Comparison of ENCODE assay signal across 1 cellular context in the genomic region with DNA sequence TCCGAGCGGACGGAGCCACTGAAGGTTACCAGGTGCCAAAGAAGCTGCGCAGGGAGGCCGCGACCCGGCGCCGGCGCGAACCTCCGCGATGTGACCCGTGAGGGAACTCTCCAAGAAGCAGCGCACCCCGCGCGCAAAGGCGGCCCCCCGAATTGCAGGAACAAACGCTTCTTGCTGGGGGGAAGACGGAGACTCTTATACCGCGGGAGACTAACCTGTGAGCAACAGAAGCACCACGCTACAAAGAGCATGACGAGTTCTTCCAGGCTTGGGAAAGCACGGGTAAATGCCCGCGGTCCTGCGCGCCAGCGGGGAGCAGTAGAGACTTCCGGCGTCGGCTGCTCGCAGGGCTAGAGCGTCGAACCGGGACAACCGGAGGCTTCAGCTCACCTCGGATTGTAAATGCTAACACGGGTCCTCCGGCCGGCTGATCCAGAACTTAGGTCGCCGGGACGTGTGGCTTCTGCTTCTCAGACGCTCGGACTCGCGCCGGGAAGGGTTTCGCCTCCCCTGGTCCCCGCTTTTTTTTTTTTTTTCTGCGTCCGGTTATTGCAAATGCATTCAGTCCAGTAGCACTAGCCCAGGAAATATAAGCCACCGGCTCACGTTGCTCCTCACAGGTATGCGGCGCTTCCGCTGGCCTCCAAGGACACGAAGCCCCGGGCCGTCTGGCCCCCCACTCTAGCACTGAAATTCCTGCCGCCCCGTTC.
A peak's percentile ranks its signal among the peaks of the same experiment; 100 is the strongest.
TF ChIP-seq lines count a peak whose summit lies in the region.

A gene with protein sequence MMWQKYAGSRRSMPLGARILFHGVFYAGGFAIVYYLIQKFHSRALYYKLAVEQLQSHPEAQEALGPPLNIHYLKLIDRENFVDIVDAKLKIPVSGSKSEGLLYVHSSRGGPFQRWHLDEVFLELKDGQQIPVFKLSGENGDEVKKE (minus strand): TSS at position 310 of the 710 bp plus-strand sequence. CDS start 80,909 bp downstream, outside the sequence.

TF ChIP-seq in K562, 482 proteins besides CTCF, POLR2A, EP300 and RAD21 (continued from another document and continues in another):
- TF ChIP-seq TFAP4 (CRISPR knock-in tag; IDR thresholded peaks at IDR 0.05; ENCODE audit: borderline replicate concordance) (peak; percentile 92; the same call in 1 of the 2 replicates), LARP7 (IDR thresholded peaks at IDR 0.05) (peak; percentile 40; the same call in 1 of the 2 replicates), KHSRP (IDR thresholded peaks at IDR 0.05) (no peak), ZBTB40 (IDR thresholded peaks at IDR 0.05) (peak; percentile 93), ZBTB40 (CRISPR knock-in tag; IDR thresholded peaks at IDR 0.05) (no peak), HBP1 (CRISPR knock-in tag; IDR thresholded peaks at IDR 0.05) (no peak), HDAC3 (IDR thresholded peaks at IDR 0.05; ENCODE audit: borderline replicate concordance, partially characterized antibody) (peak; percentile 44), HCFC1 (IDR thresholded peaks at IDR 0.05; ENCODE audit: low read depth, low read length) (peak; percentile 75), ZNF143 (CRISPR knock-in tag; IDR thresholded peaks at IDR 0.05) (no peak), ELF4 (CRISPR knock-in tag; IDR thresholded peaks at IDR 0.05) (no peak), MED1 (CRISPR knock-in tag; IDR thresholded peaks at IDR 0.05; ENCODE audit: borderline replicate concordance) (no peak), TCF3 (CRISPR knock-in tag; IDR thresholded peaks at IDR 0.05) (no peak), MTA1 (IDR thresholded peaks at IDR 0.05; ENCODE audit: borderline replicate concordance) (no peak), E2F3 (CRISPR knock-in tag; IDR thresholded peaks at IDR 0.05) (no peak), ZC3H4 (CRISPR knock-in tag; IDR thresholded peaks at IDR 0.05; ENCODE audit: borderline replicate concordance) (no peak), STAT5B (CRISPR knock-in tag; IDR thresholded peaks at IDR 0.05) (no peak), TGIF2 (CRISPR knock-in tag; IDR thresholded peaks at IDR 0.05) (no peak), UBTF (IDR thresholded peaks at IDR 0.05; ENCODE audit: borderline replicate concordance in 1 of 2, low read depth in 2 of 2, low read length in 2 of 2) (no peak), SMARCA5 (IDR thresholded peaks at IDR 0.05) (no peak), ZNF77 (CRISPR knock-in tag; IDR thresholded peaks at IDR 0.05) (no peak), ZC3H11A (IDR thresholded peaks at IDR 0.05; ENCODE audit: low read depth, low read length) (no peak), NCOA1 (IDR thresholded peaks at IDR 0.05; ENCODE audit: low read depth) (no peak), RBM14 (IDR thresholded peaks at IDR 0.05; ENCODE audit: borderline replicate concordance, insufficient read depth, low read depth, low read length) (no peak), CHCHD3 (CRISPR knock-in tag; IDR thresholded peaks at IDR 0.05) (no peak), DNMT1 (IDR thresholded peaks at IDR 0.05) (no peak), KLF16 (IDR thresholded peaks at IDR 0.05) (no peak), THRA (IDR thresholded peaks at IDR 0.05) (no peak), MYNN (IDR thresholded peaks at IDR 0.05) (peak; percentile 37; the same call in 1 of the 2 replicates), MYNN (CRISPR knock-in tag; IDR thresholded peaks at IDR 0.05) (no peak), HNRNPUL1 (IDR thresholded peaks at IDR 0.05; ENCODE audit: low read length) (no peak), YY1 (IDR thresholded peaks at IDR 0.05; ENCODE audit: borderline replicate concordance in 1 of 3, control insufficient read depth in 1 of 3, extremely low read depth in 1 of 3, insufficient read depth in 3 of 3, insufficient read length in 1 of 3, insufficient replicate concordance in 2 of 3, low read depth in 1 of 3, low read length in 2 of 3) (peak in 2 of 3 experiments; percentile 48 to 68), PTBP1 (IDR thresholded peaks at IDR 0.05; ENCODE audit: low read depth, low read length) (no peak), BACH1 (tag; IDR thresholded peaks at IDR 0.05) (no peak), ZNF644 (tag; IDR thresholded peaks at IDR 0.05; ENCODE audit: low read depth) (no peak), SNAPC5 (CRISPR knock-in tag; IDR thresholded peaks at IDR 0.05) (no peak), GATA2 (CRISPR knock-in tag; IDR thresholded peaks at IDR 0.05) (no peak), TEAD1 (CRISPR knock-in tag; IDR thresholded peaks at IDR 0.05) (peak in 1 of 2 experiments; percentile 24; a peak in 1 of 4 replicates), TEAD4 (IDR thresholded peaks at IDR 0.05; ENCODE audit: low read length) (no peak; the same call in 1 of the 2 replicates), TEAD4 (CRISPR knock-in tag; IDR thresholded peaks at IDR 0.05; ENCODE audit: borderline replicate concordance) (no peak), ZNF12 (CRISPR knock-in tag; IDR thresholded peaks at IDR 0.05) (no peak), SMAD1 (IDR thresholded peaks at IDR 0.05; ENCODE audit: low read depth, low read length, partially characterized antibody) (no peak), SOX6 (IDR thresholded peaks at IDR 0.05) (peak; percentile 63), ZNF75A (CRISPR knock-in tag; IDR thresholded peaks at IDR 0.05) (no peak), TAF9B (IDR thresholded peaks at IDR 0.05; ENCODE audit: partially characterized antibody) (peak; percentile 95), ZNF764 (CRISPR knock-in tag; IDR thresholded peaks at IDR 0.05; ENCODE audit: low read depth) (no peak), NR2C1 (IDR thresholded peaks at IDR 0.05) (0 out of 2 replicates have a peak, but pooled peaks have one; percentile 35), NR2C1 (tag; IDR thresholded peaks at IDR 0.05) (0 out of 2 replicates have a peak, but pooled peaks have one; percentile 11), RBM25 (IDR thresholded peaks at IDR 0.05; ENCODE audit: low read depth, low read length, severe bottlenecking) (no peak), MTA3 (IDR thresholded peaks at IDR 0.05; ENCODE audit: borderline replicate concordance) (peak; percentile 88), PHF8 (IDR thresholded peaks at IDR 0.05; ENCODE audit: borderline replicate concordance, low read length) (peak; percentile 90; the same call in 1 of the 2 replicates), NR3C1 (CRISPR knock-in tag; IDR thresholded peaks at IDR 0.05) (no peak), ZNF668 (CRISPR knock-in tag; IDR thresholded peaks at IDR 0.05) (no peak), MAZ (CRISPR knock-in tag; conservative IDR thresholded peaks at IDR 0.05 in 1 of 2, IDR thresholded peaks at IDR 0.05 in 1 of 2) (peak; percentile 60 to 67; a peak in 3 of 4 replicates)
- TF ChIP-seq, protein P1, sequence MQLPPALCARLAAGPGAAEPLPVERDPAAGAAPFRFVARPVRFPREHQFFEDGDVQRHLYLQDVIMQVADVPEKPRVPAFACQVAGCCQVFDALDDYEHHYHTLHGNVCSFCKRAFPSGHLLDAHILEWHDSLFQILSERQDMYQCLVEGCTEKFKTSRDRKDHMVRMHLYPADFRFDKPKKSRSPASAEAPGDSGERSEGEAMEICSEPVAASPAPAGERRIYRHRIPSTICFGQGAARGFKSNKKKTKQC (CRISPR knock-in tag; IDR thresholded peaks at IDR 0.05), result peak; percentile 34; the same call in 1 of the 2 replicates
